ENCODE assay signal across 1 cellular context in genomic region chr22:50017701-50018224, GRCh38.
TF ChIP-seq lines count a peak whose summit lies in the region.

No MANE protein-coding gene starts in this region.

TF ChIP-seq in GM12878, 131 proteins besides CTCF, POLR2A, EP300 and RAD21:
- no peak for TF ChIP-seq IKZF1 (conservative IDR thresholded peaks at IDR 0.05)
- TF ChIP-seq SREBF1 (IDR thresholded peaks at IDR 0.05; ENCODE audit: low read length): no peak
- TF ChIP-seq MEF2B (IDR thresholded peaks at IDR 0.05; ENCODE audit: partially characterized antibody, poor library complexity, severe bottlenecking): no peak
- TF ChIP-seq SKIL (IDR thresholded peaks at IDR 0.05; ENCODE audit: low read depth, poor library complexity, severe bottlenecking): no peak
- TF ChIP-seq ATF7 (IDR thresholded peaks at IDR 0.05; ENCODE audit: low read depth): no peak
- no peak for TF ChIP-seq ZBED1 (IDR thresholded peaks at IDR 0.05; ENCODE audit: borderline replicate concordance)
- no peak for TF ChIP-seq IRF5 (IDR thresholded peaks at IDR 0.05; ENCODE audit: borderline replicate concordance)
- no peak for TF ChIP-seq PBX3 (IDR thresholded peaks at IDR 0.05; ENCODE audit: insufficient replicate concordance, low read depth, low read length)
- no peak for TF ChIP-seq NR2C1 (IDR thresholded peaks at IDR 0.05)
- TF ChIP-seq ZBTB40 (IDR thresholded peaks at IDR 0.05; ENCODE audit: borderline replicate concordance): no peak
- TF ChIP-seq CBFB (IDR thresholded peaks at IDR 0.05; ENCODE audit: low read depth): no peak
- TF ChIP-seq IRF3 (IDR thresholded peaks at IDR 0.05): no peak
- TF ChIP-seq SMC3 (IDR thresholded peaks at IDR 0.05; ENCODE audit: borderline replicate concordance, low read length): no peak
- no peak for TF ChIP-seq PAX8 (IDR thresholded peaks at IDR 0.05)
